3 cellular contexts compared by ENCODE assay signal in genomic region chr12:128629979-128630378, GRCh38.
"Had no signal": no experiment of that assay in that cellular context is flagged by ENCODE, and none has a peak within 500 bp of the region (broad histone marks: within the 10 kb centered on the region; RNA-seq: fewer than 3 reads in every experiment).

No MANE protein-coding gene starts in this region.

- H3K4me3 ChIP-seq: GM12878 had no signal

- DNase-seq: GDM1, GF-D8 had no signal
